Comparison of ENCODE assay signal across 8 cellular contexts in genomic region chr17:59365383-59365981, GRCh38. TPM values are rescaled to one million over a fixed set of nuclear protein-coding genes. Genes with fewer than 3 reads are reported as not detected.
DNase-seq lines count a peak whose midpoint lies in the region; ATAC-seq and TF ChIP-seq lines count a peak whose summit lies in the region.

No MANE protein-coding gene starts in this region.

- ATAC-seq in sciatic nerve: no peak

- no peaks in the 10 kb centered on the region for H3K9me2 ChIP-seq in neural cell (ENCODE audit: insufficient read depth, low read length)

- H3F3A ChIP-seq in neural cell (ENCODE audit: insufficient read depth, low read length, poor library complexity, severe bottlenecking): peaks cover 4% of the 10 kb centered on the region

- H3K9me3 ChIP-seq in neural cell (ENCODE audit: low read length): no peaks in the 10 kb centered on the region

- no peaks in the 10 kb centered on the region for H3K36me3 ChIP-seq in neural cell (ENCODE audit: insufficient read depth, low read length)

- TF ChIP-seq EP300 in neural cell (conservative IDR thresholded peaks at IDR 0.05; ENCODE audit: poor library complexity, severe bottlenecking): no peak

- TF ChIP-seq RAD21 in neural cell (conservative IDR thresholded peaks at IDR 0.05): no peak

- H3K27ac ChIP-seq in neural cell (ENCODE audit: low read length): no peak overlapping the region

- intact Hi-C loops in sciatic nerve (cut with DNase I): no loop called here

- H3K79me2 ChIP-seq in neural cell (replicated peaks; ENCODE audit: insufficient read depth, low read length): no peaks in the 10 kb centered on the region

- no peak for TF ChIP-seq CTCF in neural cell (IDR thresholded peaks at IDR 0.05; ENCODE audit: poor library complexity, severe bottlenecking)

- no peaks in the 10 kb centered on the region for H3K27me3 ChIP-seq in neural cell (ENCODE audit: insufficient read depth, low read depth, low read length)

- no peaks in the 10 kb centered on the region for H4K20me1 ChIP-seq in neural cell (ENCODE audit: insufficient read depth)

- DNase-seq in HUDEP-2 (lab: John Stamatoyannopoulos, UW; ENCODE audit: unreplicated experiment in 76 of 76) (peak in 73 of 76 experiments; percentile 7 to 87 (median 59)), OCI-M1 (lab: John Stamatoyannopoulos, UW) (peak; percentile 98), ecto neural progenitor cell (ENCODE audit: low spot score) (peak; percentile 85), sciatic nerve (ENCODE audit: low spot score) (no peak), iPS-NIHi7 (ENCODE audit: extremely low spot score) (no peak), H4 (ENCODE audit: low spot score) (no peak), middle frontal gyrus (ENCODE audit: extremely low spot score, low spot score) (no peak)

- H3K9ac ChIP-seq in neural cell (ENCODE audit: low read length): peak overlapping the region; percentile 44

- no peak overlapping the region for H3K4me3 ChIP-seq in neural cell (ENCODE audit: low read length)

- H2AFZ ChIP-seq in neural cell (ENCODE audit: low read depth, low read length): no peak overlapping the region

- H3K4me2 ChIP-seq in neural cell (ENCODE audit: low read length): no peak overlapping the region

TF ChIP-seq in neural cell, 6 proteins besides CTCF, POLR2A, EP300 and RAD21:
- TF ChIP-seq REST (IDR thresholded peaks at IDR 0.05; ENCODE audit: borderline replicate concordance): no peak
- TF ChIP-seq SMC3 (conservative IDR thresholded peaks at IDR 0.05; ENCODE audit: poor library complexity): no peak
- TF ChIP-seq TAF1 (IDR thresholded peaks at IDR 0.05; ENCODE audit: low read depth): no peak
- TF ChIP-seq EZH2 (IDR thresholded peaks at IDR 0.05; ENCODE audit: borderline replicate concordance, insufficient read depth, low read length, poor library complexity, severe bottlenecking): no peak
- no peak for TF ChIP-seq POLR2AphosphoS5 (IDR thresholded peaks at IDR 0.05)
- TF ChIP-seq MXI1 (conservative IDR thresholded peaks at IDR 0.05; ENCODE audit: poor library complexity, severe bottlenecking): no peak

RNA-seq across cellular contexts. Expression of gene YPEL2, which starts 34.0 kb away (rescaled TPM):
- 16.1 and 17.0 TPM in 2 replicates for polyA plus RNA-seq in neural cell
- polyA minus RNA-seq in neural cell: 20.1 and 20.5 TPM in 2 replicates
- 55.1 TPM for total RNA-seq in sciatic nerve
- total RNA-seq in H4 (2014; rRNA removed; shearing (Covaris generic)): 0.86 and 1.9 TPM in 2 replicates

Comparison
In these comparisons a context has a peak if more than half of its experiments do, and no peak if none do; other contexts are left out.
1. DNase-seq: peak in HUDEP-2 (73 of 76), OCI-M1 (single experiment) and ecto neural progenitor cell (single experiment); none in sciatic nerve (single experiment), iPS-NIHi7 (single experiment), H4 (single experiment) and middle frontal gyrus (single experiment).
2. RNA of gene YPEL2, which starts 34.0 kb away (total RNA-seq): 55.1 TPM in sciatic nerve (single experiment); 0.86 to 1.9 TPM in H4; every median in the first group is over 10 times any median in the second.